In genomic region chr7:155885162-155886160, GRCh38 we compare ENCODE assay signal across 10 cellular contexts.
A peak's percentile ranks its signal among the peaks of the same experiment; 100 is the strongest.
DNase-seq lines count a peak whose midpoint lies in the region; ATAC-seq and TF ChIP-seq lines count a peak whose summit lies in the region.
"Had no signal": no experiment of that assay in that cellular context is flagged by ENCODE, and none has a peak within 500 bp of the region (broad histone marks: within the 10 kb centered on the region; RNA-seq: fewer than 3 reads in every experiment).

No MANE protein-coding gene starts in this region.

- H2AK9ac ChIP-seq in IMR-90 (replicated peaks; ENCODE audit: low read depth, low read length, poor library complexity) = peak overlapping the region; percentile 78

- H3K9me1 ChIP-seq in IMR-90 (ENCODE audit: insufficient read depth, low read length) = no peaks in the 10 kb centered on the region

- in situ Hi-C loops in IMR-90 (cut with MboI; ENCODE audit: low sequenced_read_pairs) = no loop called here

- H2BK20ac ChIP-seq in IMR-90 (ENCODE audit: low read depth, low read length) = peak overlapping the region; percentile 80

- peak overlapping the region; percentile 80 for H2BK120ac ChIP-seq in IMR-90 (ENCODE audit: low read depth, low read length)

- peak overlapping the region; percentile 79 for H3K4ac ChIP-seq in IMR-90 (ENCODE audit: low read depth, low read length)

- peak overlapping the region; percentile 73 for H2AK5ac ChIP-seq in IMR-90 (ENCODE audit: low read depth, low read length)

- TF ChIP-seq POLR2A in IMR-90 (IDR thresholded peaks at IDR 0.05; ENCODE audit: low read depth, low read length) (no peak), right lobe of liver (IDR thresholded peaks at IDR 0.05) (no peak), stomach (IDR thresholded peaks at IDR 0.05) (no peak)

- H3K4me3 ChIP-seq in IMR-90 (ENCODE audit: insufficient read depth, low read depth, low read length) (no peak overlapping the region), right lobe of liver (no peak overlapping the region), stomach (no peak overlapping the region)

- peak overlapping the region; percentile 86 to 91 for H4K8ac ChIP-seq in IMR-90 (ENCODE audit: low read depth in 2 of 2, low read length in 2 of 2)

- H3K9ac ChIP-seq in IMR-90 (ENCODE audit: low read depth, low read length) = peak overlapping the region; percentile 20; the same call in 1 of the 2 replicates

- peak overlapping the region; percentile 93 for H4K91ac ChIP-seq in IMR-90 (ENCODE audit: insufficient read depth, low read depth, low read length)

- H2BK15ac ChIP-seq in IMR-90 (ENCODE audit: low read depth, low read length) = peak overlapping the region; percentile 74; the same call in 2 of the 3 replicates

- H3K4me2 ChIP-seq in IMR-90 (ENCODE audit: low read depth, low read length) = peak overlapping the region; percentile 36; the same call in 1 of the 2 replicates

- H3K79me1 ChIP-seq in IMR-90 (ENCODE audit: low read depth in 1 of 2, low read length in 2 of 2) = no peaks in the 10 kb centered on the region

- peaks cover 30% of the 10 kb centered on the region for H3K4me1 Mint-ChIP-seq in endothelial cell (ENCODE audit: unreplicated experiment)

- peak overlapping the region; percentile 80 for H3K27ac Mint-ChIP-seq in endothelial cell (ENCODE audit: unreplicated experiment)
- H3K27ac Mint-ChIP-seq: T-helper 17 cell had no signal

- 0 out of 2 replicates have a peak overlapping the region, but pooled peaks have one; percentile 21 for H3K56ac ChIP-seq in IMR-90 (ENCODE audit: extremely low read depth, insufficient read depth, low read length)

- peak overlapping the region; percentile 62 for H2BK5ac ChIP-seq in IMR-90 (ENCODE audit: low read depth, low read length, poor library complexity, severe bottlenecking)

- no peaks in the 10 kb centered on the region for H3K9me3 Mint-ChIP-seq in endothelial cell (ENCODE audit: unreplicated experiment)

- TF ChIP-seq EP300 in stomach (IDR thresholded peaks at IDR 0.05) = no peak

- DNase-seq in IMR-90 (peak; percentile 75), endothelial cell (ENCODE audit: low spot score) (peak; percentile 25), right lobe of liver (peak in 1 of 3 donors; percentile 39), stomach (peak; percentile 67), NCI-H2227 treated with DMSO at 0.1 percent for 48 hours (lab: John Stamatoyannopoulos, UW) (no peak)
- DNase-seq in NK-92 treated with Interleukin-12 subunit alpha and Interleukin-12 subunit beta, amount 100 ng/mL, for 24 hours (lab: John Stamatoyannopoulos, UW) = no peak
- DNase-seq: DMS153, T-helper 17 cell had no signal

- H3K36me3 ChIP-seq in IMR-90 (ENCODE audit: control insufficient read depth, insufficient read depth, low read length) = no peaks in the 10 kb centered on the region
- no peaks in the 10 kb centered on the region for H3K36me3 ChIP-seq in right lobe of liver
- no peaks in the 10 kb centered on the region for H3K36me3 ChIP-seq in stomach

- TF ChIP-seq RAD21 in IMR-90 (IDR thresholded peaks at IDR 0.05; ENCODE audit: low read length) = no peak

- H3K27me3 Mint-ChIP-seq in endothelial cell (ENCODE audit: unreplicated experiment) = peaks cover 19% of the 10 kb centered on the region

- BruUV-seq in IMR-90 (replicated peaks; lab: Mats Ljungman, UMichigan) = no TSS peak

- peak overlapping the region; percentile 92 for H4K5ac ChIP-seq in IMR-90 (ENCODE audit: low read depth, low read length)

- no peaks in the 10 kb centered on the region for H4K20me1 ChIP-seq in IMR-90 (ENCODE audit: insufficient read depth, low read length)

- dilution Hi-C loops in IMR-90 (cut with HindIII; ENCODE audit: low sequenced_read_pairs, unreplicated experiment) = no loop called here

- CTCF ChIA-PET in IMR-90 (lab: Yijun Ruan, JAX) = no interaction called here

- POLR2A ChIA-PET in IMR-90 (lab: Charles Lee; ENCODE audit: unreplicated experiment) = interaction anchor here (0.7 kb wide), 1 partner anchor 12 kb away, joined by 9 read pairs; no protein-coding TSS in a partner anchor

- peak overlapping the region; percentile 73 for H3K27ac ChIP-seq in IMR-90 (ENCODE audit: insufficient read depth, low read length)
- no peak overlapping the region for H3K27ac ChIP-seq in right lobe of liver
- peak overlapping the region in 4 of 5 donors; percentile 29 to 65 (median 40) for H3K27ac ChIP-seq in stomach

- intact Hi-C loops in IMR-90 (cut with micrococcal nuclease) (no loop called here), right lobe of liver (cut with DNase I) (no loop called here), stomach (cut with DNase I; ENCODE audit: low total_unique reads) (no loop called here)

- H3K18ac ChIP-seq in IMR-90 (ENCODE audit: low read depth, low read length) = peak overlapping the region; percentile 68

- H3K14ac ChIP-seq in IMR-90 (replicated peaks; ENCODE audit: low read depth, low read length) = peak overlapping the region; percentile 30; the same call in 1 of the 2 replicates

- H3K27me3 ChIP-seq in IMR-90 (ENCODE audit: control insufficient read depth, insufficient read depth, low read length) = no peaks in the 10 kb centered on the region
- H3K27me3 ChIP-seq in right lobe of liver = no peaks in the 10 kb centered on the region
- H3K27me3 ChIP-seq in stomach = no peaks in the 10 kb centered on the region

- H3K9me3 ChIP-seq in IMR-90 (ENCODE audit: control insufficient read depth, insufficient read depth, low read length) (peaks cover 18% of the 10 kb centered on the region), right lobe of liver (no peaks in the 10 kb centered on the region), stomach (no peaks in the 10 kb centered on the region)

- H3K36me3 Mint-ChIP-seq in endothelial cell (ENCODE audit: low read depth, unreplicated experiment) = peaks cover 13% of the 10 kb centered on the region

- ATAC-seq in IMR-90 (ENCODE audit: low read depth) = peak; percentile 79
- peak; percentile 53 to 87 (median 60) for ATAC-seq in right lobe of liver
- ATAC-seq in HG03354 (IDR thresholded peaks at IDR 0.05; ENCODE audit: poor library complexity, severe bottlenecking, unreplicated experiment) = no peak
- no peak for ATAC-seq in HG03135 (IDR thresholded peaks at IDR 0.05; ENCODE audit: unreplicated experiment)
- ATAC-seq: T-helper 17 cell had no signal

- 44% methylated on average over 4 of the region's 25 CpGs; no CpG with 5 or more reads in 1 of the 2 experiments for WGBS in IMR-90 (ENCODE audit: extremely low coverage in 2 of 2, insufficient read length in 1 of 2), 2 experiments
- 62% methylated on average over 14 of the region's 25 CpGs for WGBS in right lobe of liver (ENCODE audit: insufficient coverage, low coverage, low lambda C conversion rate, missing lambda C conversion rate)
- 55 to 64% (median 62%) methylated on average over 24 to 25 of the region's 25 CpGs for WGBS in stomach, 5 donors

- no peak overlapping the region for H3K4me3 Mint-ChIP-seq in endothelial cell (ENCODE audit: unreplicated experiment)
- H3K4me3 Mint-ChIP-seq: T-helper 17 cell had no signal

- H3K23ac ChIP-seq in IMR-90 (ENCODE audit: low read depth, low read length) = no peak overlapping the region; the same call in 1 of the 2 replicates

- peak overlapping the region; percentile 79 for H2AFZ ChIP-seq in IMR-90 (replicated peaks; ENCODE audit: low read length, poor library complexity)

- H3K4me1 ChIP-seq in IMR-90 (ENCODE audit: control insufficient read depth, insufficient read depth, low read length) (peaks cover 14% of the 10 kb centered on the region), right lobe of liver (no peaks in the 10 kb centered on the region), stomach (peaks cover 2 to 18% (median 15%) of the 10 kb centered on the region in 4 donors)

- no peak for TF ChIP-seq CTCF in IMR-90 (conservative IDR thresholded peaks at IDR 0.05; ENCODE audit: low read depth, low read length)
- no peak for TF ChIP-seq CTCF in endothelial cell (IDR thresholded peaks at IDR 0.05; ENCODE audit: unreplicated experiment)
- no peak for TF ChIP-seq CTCF in right lobe of liver (IDR thresholded peaks at IDR 0.05)
- no peak for TF ChIP-seq CTCF in stomach (IDR thresholded peaks at IDR 0.05)

TF ChIP-seq in IMR-90, 13 proteins besides CTCF, POLR2A, EP300 and RAD21:
- TF ChIP-seq SMC3 (IDR thresholded peaks at IDR 0.05; ENCODE audit: low read depth, low read length) = no peak
- TF ChIP-seq CEBPB (IDR thresholded peaks at IDR 0.05; ENCODE audit: low read depth, low read length) = no peak
- TF ChIP-seq NFE2L2 (IDR thresholded peaks at IDR 0.05; ENCODE audit: low read depth, low read length) = no peak
- no peak for TF ChIP-seq RFX5 (IDR thresholded peaks at IDR 0.05; ENCODE audit: low read depth, low read length)
- TF ChIP-seq MAZ (IDR thresholded peaks at IDR 0.05; ENCODE audit: borderline replicate concordance, low read depth, low read length) = no peak
- no peak for TF ChIP-seq USF2 (IDR thresholded peaks at IDR 0.05; ENCODE audit: low read depth, low read length)

Comparison
In these comparisons a context has a peak if more than half of its experiments do, and no peak if none do; other contexts are left out.
1. ATAC-seq: peak in IMR-90 (single experiment) and right lobe of liver (4 of 4); none in HG03354 (single experiment) and HG03135 (single experiment).
2. DNase-seq: peak in IMR-90 (single experiment), endothelial cell (single experiment) and stomach (single experiment); none in NCI-H2227 treated with DMSO at 0.1 percent for 48 hours (single experiment) and NK-92 treated with Interleukin-12 subunit alpha and Interleukin-12 subunit beta, amount 100 ng/mL, for 24 hours (single experiment).
3. H3K27ac ChIP-seq: peak in IMR-90 (single experiment) and stomach (4 of 5); none in right lobe of liver (0 of 3).